In the genomic region with DNA sequence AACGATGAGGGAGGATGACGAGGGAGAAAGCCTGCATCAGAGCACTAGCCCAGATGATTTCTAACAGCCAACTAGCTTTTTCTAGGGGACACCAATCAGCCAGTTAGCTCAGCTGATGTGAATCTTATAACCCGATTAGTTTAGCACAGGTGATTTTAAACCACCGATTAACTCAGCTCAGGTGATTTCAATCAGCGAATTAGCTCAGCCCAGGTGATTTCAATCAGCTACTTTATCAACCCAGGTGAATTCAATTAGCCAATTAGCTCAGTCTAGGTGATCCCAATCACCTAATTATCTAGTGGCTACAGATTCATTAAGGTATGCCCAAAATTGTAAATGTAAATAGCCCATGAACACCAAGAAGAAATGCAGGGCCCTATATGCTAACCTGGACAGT, we compare ENCODE assay signal across 16 cellular contexts.
DNase-seq lines count a peak whose midpoint lies in the region; ATAC-seq and TF ChIP-seq lines count a peak whose summit lies in the region.
"Had no signal": no experiment of that assay in that cellular context is flagged by ENCODE, and none has a peak within 500 bp of the region (broad histone marks: within the 10 kb centered on the region; RNA-seq: fewer than 3 reads in every experiment).

No MANE protein-coding gene starts in this region.

- in situ Hi-C loops in gastrocnemius medialis (cut with MboI; ENCODE audit: low sequenced_read_pairs in 4 of 4): no loop called here

- no peaks in the 10 kb centered on the region for H3K79me2 ChIP-seq in GM23338 (replicated peaks; ENCODE audit: insufficient read depth)

- no peaks in the 10 kb centered on the region for H3K27me3 Mint-ChIP-seq in GM23338 (ENCODE audit: insufficient read depth, low read depth, poor library complexity)
- no peaks in the 10 kb centered on the region for H3K27me3 Mint-ChIP-seq in glutamatergic neuron (ENCODE audit: unreplicated experiment)
- H3K27me3 Mint-ChIP-seq: B cell; CD4-positive, alpha-beta memory T cell had no signal

- H3K27ac ChIP-seq in GM23338 (ENCODE audit: low read depth): no peak overlapping the region
- peak overlapping the region; percentile 78 for H3K27ac ChIP-seq in WERI-Rb-1
- no peak overlapping the region for H3K27ac ChIP-seq in uterus
- no peak overlapping the region for H3K27ac ChIP-seq in gastrocnemius medialis
- H3K27ac ChIP-seq in effector memory CD4-positive, alpha-beta T cell (ENCODE audit: insufficient read depth, low read length, poor library complexity, severe bottlenecking): no peak overlapping the region
- H3K27ac ChIP-seq: GM23248 had no signal

- ATAC-seq in GM23338 (no peak), gastrocnemius medialis (no peak)

- H3K4me3 ChIP-seq in GM23338: no peak overlapping the region
- H3K4me3 ChIP-seq in WERI-Rb-1 (ENCODE audit: low read depth, low read length): no peak overlapping the region; the same call in 1 of the 2 replicates
- no peak overlapping the region for H3K4me3 ChIP-seq in uterus
- no peak overlapping the region for H3K4me3 ChIP-seq in gastrocnemius medialis
- H3K4me3 ChIP-seq in effector memory CD4-positive, alpha-beta T cell (ENCODE audit: insufficient read depth, low read depth, low read length, poor library complexity, severe bottlenecking): no peak overlapping the region
- H3K4me3 ChIP-seq: GM23248 had no signal

- DNase-seq in NCI-H82 (lab: John Stamatoyannopoulos, UW): peak; percentile 68
- DNase-seq in NCI-H82 treated with DMSO at 0.1 percent for 48 hours (lab: John Stamatoyannopoulos, UW; ENCODE audit: unreplicated experiment): no peak
- DNase-seq in GM23338 (ENCODE audit: low spot score): no peak
- DNase-seq in WERI-Rb-1: peak; percentile 44
- DNase-seq in glutamatergic neuron: no peak
- no peak for DNase-seq in uterus
- no peak for DNase-seq in gastrocnemius medialis
- no peak for DNase-seq in effector memory CD4-positive, alpha-beta T cell
- DNase-seq: C1 segment of cervical spinal cord; CD4-positive, alpha-beta memory T cell; DMS153; DMS79 treated with DMSO at 0.1 percent for 48 hours; EL; GM23248; H9 had no signal

- TF ChIP-seq CTCF in GM23338 (conservative IDR thresholded peaks at IDR 0.05; ENCODE audit: low read depth in 2 of 2) (no peak), WERI-Rb-1 (IDR thresholded peaks at IDR 0.05; ENCODE audit: low read depth, low read length) (no peak), glutamatergic neuron (IDR thresholded peaks at IDR 0.05; ENCODE audit: partially characterized antibody, unreplicated experiment) (no peak), uterus (IDR thresholded peaks at IDR 0.05) (no peak), gastrocnemius medialis (IDR thresholded peaks at IDR 0.05 in 4 of 5, conservative IDR thresholded peaks at IDR 0.05 in 1 of 5) (no peak)

- TF ChIP-seq POLR2A in uterus (IDR thresholded peaks at IDR 0.05): no peak
- TF ChIP-seq POLR2A in gastrocnemius medialis (IDR thresholded peaks at IDR 0.05): no peak

- no peak overlapping the region for H3K4me3 Mint-ChIP-seq in GM23338
- H3K4me3 Mint-ChIP-seq in glutamatergic neuron (ENCODE audit: unreplicated experiment): no peak overlapping the region
- H3K4me3 Mint-ChIP-seq: B cell; CD4-positive, alpha-beta memory T cell; H9 had no signal

- intact Hi-C loops in uterus (cut with DNase I; ENCODE audit: low total_unique reads) (no loop called here), gastrocnemius medialis (cut with DNase I; ENCODE audit: low total_unique reads) (no loop called here)

- H3K9me3 ChIP-seq in WERI-Rb-1 (ENCODE audit: severe bottlenecking) (peaks cover 4% of the 10 kb centered on the region), uterus (no peaks in the 10 kb centered on the region), gastrocnemius medialis (no peaks in the 10 kb centered on the region)
- no peaks in the 10 kb centered on the region for H3K9me3 ChIP-seq in effector memory CD4-positive, alpha-beta T cell (ENCODE audit: control insufficient read depth, low read length)

- H3K27ac Mint-ChIP-seq in GM23338: no peak overlapping the region
- peak overlapping the region; percentile 54 for H3K27ac Mint-ChIP-seq in glutamatergic neuron (ENCODE audit: unreplicated experiment)
- H3K27ac Mint-ChIP-seq: B cell; CD4-positive, alpha-beta memory T cell had no signal

- H3F3A ChIP-seq in GM23338 (replicated peaks; ENCODE audit: low read depth): no peaks in the 10 kb centered on the region

- H3K9me2 ChIP-seq in GM23338 (ENCODE audit: insufficient read depth): no peaks in the 10 kb centered on the region

- H2AFZ ChIP-seq in GM23338: peak overlapping the region; percentile 76
- H2AFZ ChIP-seq: GM23248 had no signal

- H3K4me1 Mint-ChIP-seq in GM23338 (no peaks in the 10 kb centered on the region), glutamatergic neuron (ENCODE audit: low read depth, unreplicated experiment) (no peaks in the 10 kb centered on the region)
- H3K4me1 Mint-ChIP-seq: B cell; CD4-positive, alpha-beta memory T cell; H9 had no signal

- H3K36me3 Mint-ChIP-seq in GM23338 (ENCODE audit: low read depth): no peaks in the 10 kb centered on the region
- H3K36me3 Mint-ChIP-seq in glutamatergic neuron (ENCODE audit: unreplicated experiment): no peaks in the 10 kb centered on the region
- H3K36me3 Mint-ChIP-seq: CD4-positive, alpha-beta memory T cell had no signal

- no peaks in the 10 kb centered on the region for H4K20me1 ChIP-seq in GM23338 (replicated peaks; ENCODE audit: insufficient read depth)

- no peak overlapping the region for H3K4me2 ChIP-seq in GM23338

- H3K36me3 ChIP-seq in GM23338 (ENCODE audit: insufficient read depth): no peaks in the 10 kb centered on the region
- no peaks in the 10 kb centered on the region for H3K36me3 ChIP-seq in WERI-Rb-1
- no peaks in the 10 kb centered on the region for H3K36me3 ChIP-seq in uterus
- H3K36me3 ChIP-seq in gastrocnemius medialis: no peaks in the 10 kb centered on the region
- H3K36me3 ChIP-seq in effector memory CD4-positive, alpha-beta T cell (ENCODE audit: control insufficient read depth, insufficient read depth, low read length): no peaks in the 10 kb centered on the region

- H3K9me3 Mint-ChIP-seq in GM23338: no peaks in the 10 kb centered on the region
- H3K9me3 Mint-ChIP-seq in glutamatergic neuron (ENCODE audit: unreplicated experiment): peaks cover 2% of the 10 kb centered on the region

- no peaks in the 10 kb centered on the region for H3K4me1 ChIP-seq in GM23338 (ENCODE audit: insufficient read depth)
- no peaks in the 10 kb centered on the region for H3K4me1 ChIP-seq in uterus
- no peaks in the 10 kb centered on the region for H3K4me1 ChIP-seq in gastrocnemius medialis
- no peaks in the 10 kb centered on the region for H3K4me1 ChIP-seq in effector memory CD4-positive, alpha-beta T cell (ENCODE audit: control insufficient read depth, insufficient read depth, low read length, poor library complexity, severe bottlenecking)

- no peaks in the 10 kb centered on the region for H3K27me3 ChIP-seq in GM23338 (ENCODE audit: insufficient read depth)
- no peaks in the 10 kb centered on the region for H3K27me3 ChIP-seq in WERI-Rb-1 (ENCODE audit: insufficient read depth, low read depth, severe bottlenecking)
- no peaks in the 10 kb centered on the region for H3K27me3 ChIP-seq in uterus
- H3K27me3 ChIP-seq in gastrocnemius medialis: no peaks in the 10 kb centered on the region
- H3K27me3 ChIP-seq in effector memory CD4-positive, alpha-beta T cell (replicated peaks; ENCODE audit: control insufficient read depth, insufficient read depth, low read length, poor library complexity, severe bottlenecking): no peaks in the 10 kb centered on the region

Comparison
In these comparisons a context has a peak if more than half of its experiments do, and no peak if none do; other contexts are left out.
1. DNase-seq: peak in NCI-H82 (single experiment) and WERI-Rb-1 (single experiment); none in NCI-H82 treated with DMSO at 0.1 percent for 48 hours (single experiment), GM23338 (single experiment), glutamatergic neuron (single experiment), uterus (0 of 2), gastrocnemius medialis (0 of 2) and effector memory CD4-positive, alpha-beta T cell (0 of 3).